In the genomic region with DNA sequence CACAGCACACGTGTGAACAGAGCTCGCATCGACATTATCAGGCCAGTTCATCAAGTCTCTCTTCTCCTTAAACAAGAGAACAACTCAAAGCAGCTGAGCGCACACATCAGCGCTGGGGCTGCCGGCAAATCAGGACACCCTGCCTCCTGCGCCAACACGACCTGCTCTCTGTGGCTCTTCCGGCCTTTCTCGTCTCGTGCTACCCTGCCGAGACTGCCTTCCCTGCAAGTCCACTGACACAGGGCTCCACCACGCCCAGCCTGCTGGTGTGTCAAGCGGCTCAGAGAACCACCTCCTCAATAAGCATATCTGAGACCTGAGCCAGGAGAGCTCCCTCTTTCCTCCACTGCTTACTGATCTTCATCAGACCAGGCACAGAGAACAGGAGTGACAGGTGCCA, we compare ENCODE assay signal across 10 cellular contexts.
DNase-seq lines count a peak whose midpoint lies in the region; ATAC-seq and TF ChIP-seq lines count a peak whose summit lies in the region.
"Had no signal": no experiment of that assay in that cellular context is flagged by ENCODE, and none has a peak within 500 bp of the region (broad histone marks: within the 10 kb centered on the region; RNA-seq: fewer than 3 reads in every experiment).

No MANE protein-coding gene starts in this region.

- TF ChIP-seq CTCF in H9 (conservative IDR thresholded peaks at IDR 0.05): no peak

- H3K27me3 Mint-ChIP-seq in H9 (ENCODE audit: low read depth): no peaks in the 10 kb centered on the region; the same call in 1 of the 2 replicates
- H3K27me3 Mint-ChIP-seq in activated CD4-positive, alpha-beta memory T cell treated with anti-CD3 and anti-CD28 coated beads, Interleukin-2, amount 10 ng/mL, durations not matched to agents 7 days and 5 days: no peaks in the 10 kb centered on the region

- no peak overlapping the region for H3K4ac ChIP-seq in H9 (ENCODE audit: low read depth, low read length)

- ATAC-seq in HG03139 (IDR thresholded peaks at IDR 0.05; ENCODE audit: unreplicated experiment) (no peak), HG03442 (IDR thresholded peaks at IDR 0.05; ENCODE audit: unreplicated experiment) (no peak)

- no peak overlapping the region for H4K91ac ChIP-seq in H9 (ENCODE audit: insufficient read length, low read depth, low read length)

- no CpG with 5 or more reads among the region's 14 CpGs for WGBS in H9 (ENCODE audit: extremely low coverage, insufficient read length, low lambda C conversion rate)

- no peak overlapping the region for H3K23ac ChIP-seq in H9 (ENCODE audit: insufficient read length, low read depth, low read length)

- H3K9me3 Mint-ChIP-seq in H9: no peaks in the 10 kb centered on the region
- H3K9me3 Mint-ChIP-seq in activated CD4-positive, alpha-beta memory T cell treated with anti-CD3 and anti-CD28 coated beads, Interleukin-2, amount 10 ng/mL, durations not matched to agents 7 days and 5 days: no peaks in the 10 kb centered on the region

- H3K27ac ChIP-seq in H9 (ENCODE audit: insufficient read length, low read depth, low read length) (no peak overlapping the region), skin epidermis (peak overlapping the region in 15 of 21 experiments; percentile 4 to 89 (median 60))
- H3K27ac ChIP-seq: hepatocyte had no signal

- no peak overlapping the region for H4K8ac ChIP-seq in H9 (replicated peaks; ENCODE audit: insufficient read length, low read depth, low read length)

- no peak overlapping the region for H3K4me2 ChIP-seq in H9 (ENCODE audit: insufficient read depth, insufficient read length, low read length)
- H3K4me2 ChIP-seq: hepatocyte had no signal

- peaks cover 10% of the 10 kb centered on the region for H3K79me1 ChIP-seq in H9 (ENCODE audit: insufficient read depth, low read depth, low read length, poor library complexity, severe bottlenecking)

- no peak overlapping the region for H3T11ph ChIP-seq in H9 (ENCODE audit: low read length)

- CTCF ChIA-PET in activated CD4-positive, alpha-beta memory T cell treated with anti-CD3 and anti-CD28 coated beads, Interleukin-2, amount 10 ng/mL, durations not matched to agents 7 days and 5 days (lab: Charles Lee): interaction anchor here (0.8 to 3.1 kb wide), 10 partner anchors 10 to 251 kb away, joined by 3 to 22 read pairs (median 4); a partner anchor contains a TSS

- no peaks in the 10 kb centered on the region for H4K20me1 ChIP-seq in H9 (ENCODE audit: control insufficient read depth, insufficient read depth, insufficient read length)

- no peak overlapping the region for H3K4me3 ChIP-seq in skin epidermis
- H3K4me3 ChIP-seq: hepatocyte, pancreas had no signal

- H3K9me3 ChIP-seq in H9 (ENCODE audit: control insufficient read depth, low read depth, low read length): no peaks in the 10 kb centered on the region
- H3K9me3 ChIP-seq: pancreas had no signal

- H3K79me2 ChIP-seq in H9 (ENCODE audit: insufficient read depth, low read length): peaks cover 63% of the 10 kb centered on the region; the same call in 1 of the 2 replicates

- no peak overlapping the region; the same call in 1 of the 2 replicates for H3K14ac ChIP-seq in H9 (ENCODE audit: insufficient read depth, low read length)

- H3K27ac Mint-ChIP-seq in H9: peak overlapping the region; percentile 30 to 90 (median 30); a peak in 5 of 7 replicates
- peak overlapping the region; percentile 99 for H3K27ac Mint-ChIP-seq in activated CD4-positive, alpha-beta memory T cell treated with anti-CD3 and anti-CD28 coated beads, Interleukin-2, amount 10 ng/mL, durations not matched to agents 7 days and 5 days

- H2AFZ ChIP-seq in H9 (ENCODE audit: low read length): no peak overlapping the region
- H2AFZ ChIP-seq: hepatocyte had no signal

- H2BK120ac ChIP-seq in H9 (ENCODE audit: low read depth, low read length, poor library complexity, severe bottlenecking): no peak overlapping the region

- no peak for DNase-seq in H9
- peak; percentile 75 for DNase-seq in activated CD4-positive, alpha-beta memory T cell treated with anti-CD3 and anti-CD28 coated beads, Interleukin-2, amount 10 ng/mL, durations not matched to agents 7 days and 5 days
- DNase-seq in effector CD4-positive, alpha-beta T cell: peak; percentile 56
- no peak for DNase-seq in NK-92 (lab: John Stamatoyannopoulos, UW; ENCODE audit: unreplicated experiment)
- no peak for DNase-seq in islet precursor cell

- H3K9ac ChIP-seq in H9 (ENCODE audit: extremely low read depth, insufficient read length, low read length): no peak overlapping the region

- no peak overlapping the region for H2BK15ac ChIP-seq in H9 (ENCODE audit: low read depth, low read length)

- H4K5ac ChIP-seq in H9 (ENCODE audit: insufficient read length, low read depth, low read length): no peak overlapping the region

- H3K27me3 ChIP-seq in H9 (ENCODE audit: insufficient read depth, low read length): no peaks in the 10 kb centered on the region
- H3K27me3 ChIP-seq: hepatocyte, pancreas had no signal

- POLR2A ChIA-PET in activated CD4-positive, alpha-beta memory T cell treated with anti-CD3 and anti-CD28 coated beads, Interleukin-2, amount 10 ng/mL, durations not matched to agents 7 days and 5 days (lab: Charles Lee): interaction anchor here (0.5 to 4.7 kb wide), 21 partner anchors 10 to 436 kb away, joined by 3 to 52 read pairs (median 5); a partner anchor contains a TSS

- peaks cover 8 to 45% (median 36%) of the 10 kb centered on the region in 3 experiments; a peak in 6 of 7 replicates for H3K36me3 Mint-ChIP-seq in H9 (ENCODE audit: insufficient read depth in 1 of 3, low read depth in 3 of 3)
- H3K36me3 Mint-ChIP-seq in activated CD4-positive, alpha-beta memory T cell treated with anti-CD3 and anti-CD28 coated beads, Interleukin-2, amount 10 ng/mL, durations not matched to agents 7 days and 5 days (ENCODE audit: low read depth): peaks cover 68% of the 10 kb centered on the region

- no peak overlapping the region for H3K18ac ChIP-seq in H9 (ENCODE audit: insufficient read length, low read depth, low read length)

- no peaks in the 10 kb centered on the region for H3K23me2 ChIP-seq in H9 (ENCODE audit: insufficient read length, low read depth, low read length, poor library complexity, severe bottlenecking)

- no peak overlapping the region for H2BK5ac ChIP-seq in H9 (ENCODE audit: insufficient read length, low read length)

- H3K4me1 Mint-ChIP-seq in H9: peaks cover 33 to 55% of the 10 kb centered on the region in 2 experiments
- H3K4me1 Mint-ChIP-seq in activated CD4-positive, alpha-beta memory T cell treated with anti-CD3 and anti-CD28 coated beads, Interleukin-2, amount 10 ng/mL, durations not matched to agents 7 days and 5 days: peaks cover 90% of the 10 kb centered on the region

- no peak overlapping the region for H2BK12ac ChIP-seq in H9 (ENCODE audit: insufficient read length, low read depth, low read length)

- H3K4me1 ChIP-seq in H9 (ENCODE audit: insufficient read depth, low read length): peaks cover 4% of the 10 kb centered on the region; the same call in 1 of the 2 replicates

- H3K56ac ChIP-seq in H9 (ENCODE audit: insufficient read length, low read depth, low read length): no peak overlapping the region

- no peak overlapping the region for H2BK20ac ChIP-seq in H9 (ENCODE audit: low read depth, low read length, poor library complexity, severe bottlenecking)

- H2AK5ac ChIP-seq in H9 (ENCODE audit: insufficient read length, low read length): no peak overlapping the region

- no peak overlapping the region for H3K4me3 Mint-ChIP-seq in H9
- peak overlapping the region; percentile 70 for H3K4me3 Mint-ChIP-seq in activated CD4-positive, alpha-beta memory T cell treated with anti-CD3 and anti-CD28 coated beads, Interleukin-2, amount 10 ng/mL, durations not matched to agents 7 days and 5 days

Comparison
In these comparisons a context has a peak if more than half of its experiments do, and no peak if none do; other contexts are left out.
1. DNase-seq: peak in activated CD4-positive, alpha-beta memory T cell treated with anti-CD3 and anti-CD28 coated beads, Interleukin-2, amount 10 ng/mL, durations not matched to agents 7 days and 5 days (single experiment) and effector CD4-positive, alpha-beta T cell (single experiment); none in H9 (single experiment), NK-92 (single experiment) and islet precursor cell (single experiment).